ENCODE assay signal across 26 cellular contexts in genomic region chr9:85016389-85016997, GRCh38.
DNase-seq lines count a peak whose midpoint lies in the region; ATAC-seq, FAIRE-seq and TF ChIP-seq lines count a peak whose summit lies in the region.
"Had no signal": no experiment of that assay in that cellular context is flagged by ENCODE, and none has a peak within 500 bp of the region (broad histone marks: within the 10 kb centered on the region; RNA-seq: fewer than 3 reads in every experiment).

No MANE protein-coding gene starts in this region.

- TF ChIP-seq POLR2A in tibial nerve (IDR thresholded peaks at IDR 0.05), result no peak
- TF ChIP-seq POLR2A in adrenal gland (IDR thresholded peaks at IDR 0.05), result no peak

- H3K27me3 ChIP-seq in pancreas (no peaks in the 10 kb centered on the region), tibial nerve (no peaks in the 10 kb centered on the region), adrenal gland (no peaks in the 10 kb centered on the region)
- H3K27me3 ChIP-seq: BLaER1 treated with 17β-estradiol and CSF1 and Interleukin-3, amounts not matched to agents 10 nM and 100 nM had no signal

- peak; percentile 82 to 85 for TF ChIP-seq EP300 in tibial nerve (IDR thresholded peaks at IDR 0.05)

- H3K4me3 ChIP-seq in pancreas, result no peak overlapping the region
- no peak overlapping the region for H3K4me3 ChIP-seq in tibial nerve
- H3K4me3 ChIP-seq in adrenal gland, result no peak overlapping the region
- H3K4me3 ChIP-seq: BLaER1 treated with 17β-estradiol and CSF1 and Interleukin-3, amounts not matched to agents 10 nM and 100 nM; K562; prostate gland; skin epidermis had no signal

- intact Hi-C loops in pancreas (cut with DNase I), result no loop called here
- intact Hi-C loops in adrenal gland (cut with DNase I), result no loop called here

- H3K4me1 ChIP-seq in pancreas (no peaks in the 10 kb centered on the region), tibial nerve (peaks cover 0 to 36% (median 14%) of the 10 kb centered on the region in 4 donors), adrenal gland (replicated peaks in 1 of 2) (no peaks in the 10 kb centered on the region)
- H3K4me1 ChIP-seq: BLaER1 treated with 17β-estradiol and CSF1 and Interleukin-3, amounts not matched to agents 10 nM and 100 nM; prostate gland had no signal

- ATAC-seq in pancreas (peak in 3 of 4 donors; percentile 63 to 81 (median 66)), GM18519 (IDR thresholded peaks at IDR 0.05; ENCODE audit: low FRiP score, unreplicated experiment) (no peak)
- ATAC-seq: activated CD4-positive, CD25-positive, alpha-beta regulatory T cell treated with anti-CD3 and anti-CD28 coated beads, Interleukin-2, amount 50 U/mL, for 24 hours; activated CD8-positive, alpha-beta T cell treated with anti-CD3 and anti-CD28 coated beads, Interleukin-2, amount 10 ng/mL, durations not matched to agents 7 days and 5 days; K562; stimulated activated naive CD8-positive, alpha-beta T cell treated with anti-CD3 and anti-CD28 coated beads, Interleukin-15, amount 100 ng/mL, for 72 hours had no signal

- DNase-seq in hippocampal formation (lab: John Stamatoyannopoulos, UW) (peak; percentile 16 to 63), pancreas (peak in 2 of 6 donors; percentile 25 to 41), tibial nerve (ENCODE audit: low spot score in 2 of 2) (peak in 1 of 2 donors; percentile 22), iPS-NIHi11 (ENCODE audit: low spot score) (no peak), adrenal gland (no peak)
- DNase-seq: activated CD8-positive, alpha-beta T cell treated with anti-CD3 and anti-CD28 coated beads, Interleukin-2, amount 10 ng/mL, durations not matched to agents 7 days and 5 days; activated effector memory CD4-positive, alpha-beta T cell treated with anti-CD3 and anti-CD28 coated beads, Interleukin-2, amount 50 U/mL, for 16 hours; activated naive CD8-positive, alpha-beta T cell treated with anti-CD3 and anti-CD28 coated beads, Interleukin-2, amount 10 ng/mL, durations not matched to agents 7 days and 5 days; COR-L47; DMS79 treated with DMSO at 0.1 percent for 48 hours; HCEC 1CT; kidney glomerular epithelial cell; NCI-H2081; NCI-H345; NCI-H774; stimulated activated naive CD8-positive, alpha-beta T cell treated with anti-CD3 and anti-CD28 coated beads, Interleukin-15, amount 100 ng/mL, for 72 hours; T-helper 1 cell had no signal

- TF ChIP-seq CTCF in pancreas (IDR thresholded peaks at IDR 0.05) (no peak), tibial nerve (IDR thresholded peaks at IDR 0.05) (no peak), adrenal gland (IDR thresholded peaks at IDR 0.05) (no peak)

- H3K27ac ChIP-seq in angular gyrus (ENCODE audit: low read depth, low read length), result peak overlapping the region; percentile 88
- H3K27ac ChIP-seq in pancreas, result no peak overlapping the region
- peak overlapping the region; percentile 57 to 88 (median 70) for H3K27ac ChIP-seq in tibial nerve
- H3K27ac ChIP-seq in adrenal gland, result no peak overlapping the region
- H3K27ac ChIP-seq: BLaER1 treated with 17β-estradiol and CSF1 and Interleukin-3, amounts not matched to agents 10 nM and 100 nM; prostate gland; skin epidermis had no signal

- H3K9me3 ChIP-seq in pancreas (no peaks in the 10 kb centered on the region), tibial nerve (no peaks in the 10 kb centered on the region), adrenal gland (replicated peaks in 1 of 3) (no peaks in the 10 kb centered on the region)
- H3K9me3 ChIP-seq: BLaER1 treated with 17β-estradiol and CSF1 and Interleukin-3, amounts not matched to agents 10 nM and 100 nM; prostate gland had no signal

- WGBS in pancreas, 2 donors, result 29 to 32% methylated on average over 3 of the region's 3 CpGs
- WGBS in tibial nerve, 2 donors, result 20% methylated on average over 3 of the region's 3 CpGs
- 29 to 39% (median 37%) methylated on average over 3 of the region's 3 CpGs for WGBS in adrenal gland, 4 donors

- H3K36me3 ChIP-seq in pancreas (no peaks in the 10 kb centered on the region), tibial nerve (no peaks in the 10 kb centered on the region), adrenal gland (replicated peaks in 1 of 2) (no peaks in the 10 kb centered on the region)
- H3K36me3 ChIP-seq: BLaER1 treated with 17β-estradiol and CSF1 and Interleukin-3, amounts not matched to agents 10 nM and 100 nM; prostate gland had no signal

- FAIRE-seq in pancreas (lab: Jason Lieb, UNC), result no peak
- FAIRE-seq: K562, RCC 7860, TTC549 had no signal

Comparison
In these comparisons a context has a peak if more than half of its experiments do, and no peak if none do; other contexts are left out.
1. H3K27ac ChIP-seq: peak in angular gyrus (single experiment) and tibial nerve (4 of 4); none in pancreas (0 of 4) and adrenal gland (0 of 5).
2. DNase-seq: peak in hippocampal formation (2 of 2); none in iPS-NIHi11 (single experiment) and adrenal gland (0 of 7).